8 cellular contexts compared by ENCODE assay signal in genomic region chr17:61408151-61409041, GRCh38. TPM values are rescaled to one million over a fixed set of nuclear protein-coding genes. Genes with fewer than 3 reads are reported as not detected.
A peak's percentile ranks its signal among the peaks of the same experiment; 100 is the strongest.
DNase-seq lines count a peak whose midpoint lies in the region; ATAC-seq and TF ChIP-seq lines count a peak whose summit lies in the region.

No MANE protein-coding gene starts in this region.

- H3K9me3 Mint-ChIP-seq in CD8-positive, alpha-beta memory T cell, result no peaks in the 10 kb centered on the region

- ATAC-seq in GM18867 (IDR thresholded peaks at IDR 0.05; ENCODE audit: unreplicated experiment), result no peak
- ATAC-seq in GM19452 (IDR thresholded peaks at IDR 0.05; ENCODE audit: unreplicated experiment), result no peak

- peaks cover 49 to 60% of the 10 kb centered on the region in 2 donors for H3K27me3 Mint-ChIP-seq in CD8-positive, alpha-beta memory T cell

- no peak for TF ChIP-seq POLR2A in Peyer's patch (IDR thresholded peaks at IDR 0.05)

- no peaks in the 10 kb centered on the region for H3K9me3 ChIP-seq in CD8-positive, alpha-beta memory T cell (ENCODE audit: low read length)
- H3K9me3 ChIP-seq in Peyer's patch, result no peaks in the 10 kb centered on the region

- intact Hi-C loops in posterior cingulate gyrus (cut with DNase I), result no loop called here

- POLR2A ChIA-PET in CD8-positive, alpha-beta memory T cell (lab: Charles Lee), result no interaction called here

- peak overlapping the region in 1 of 8 donors; percentile 50 for H3K27ac Mint-ChIP-seq in CD8-positive, alpha-beta memory T cell

- peaks cover 27 to 53% (median 29%) of the 10 kb centered on the region in 3 donors for H3K4me1 Mint-ChIP-seq in CD8-positive, alpha-beta memory T cell

- no peak overlapping the region for H3K27ac ChIP-seq in CD8-positive, alpha-beta memory T cell (ENCODE audit: low read depth, low read length)
- H3K27ac ChIP-seq in Peyer's patch, result peak overlapping the region in 2 of 4 donors; percentile 26 to 71

- TF ChIP-seq CTCF in Peyer's patch (IDR thresholded peaks at IDR 0.05) (no peak), fibroblast of mammary gland (conservative IDR thresholded peaks at IDR 0.05; ENCODE audit: control insufficient read depth, insufficient read depth, low read depth, low read length) (no peak)

- H3K27me3 ChIP-seq in CD8-positive, alpha-beta memory T cell (ENCODE audit: insufficient read depth, low read length, poor library complexity, severe bottlenecking), result peaks cover 58% of the 10 kb centered on the region
- H3K27me3 ChIP-seq in Peyer's patch, result peaks cover 0 to 38% of the 10 kb centered on the region in 2 donors

- no peak overlapping the region for H3K4me3 ChIP-seq in CD8-positive, alpha-beta memory T cell (ENCODE audit: low read length)
- H3K4me3 ChIP-seq in Peyer's patch, result peak overlapping the region in 1 of 4 donors; percentile 50
- H3K4me3 ChIP-seq in fibroblast of mammary gland (ENCODE audit: control insufficient read depth, low read depth, low read length), result peak overlapping the region; percentile 0

- peaks cover 26% of the 10 kb centered on the region for H3K4me1 ChIP-seq in CD8-positive, alpha-beta memory T cell (ENCODE audit: insufficient read depth, low read length)
- H3K4me1 ChIP-seq in Peyer's patch, result peaks cover 0 to 63% (median 38%) of the 10 kb centered on the region in 4 donors

- no peaks in the 10 kb centered on the region for H3K36me3 Mint-ChIP-seq in CD8-positive, alpha-beta memory T cell

- H3K36me3 ChIP-seq in CD8-positive, alpha-beta memory T cell (ENCODE audit: insufficient read depth, low read length), result no peaks in the 10 kb centered on the region
- H3K36me3 ChIP-seq in Peyer's patch, result no peaks in the 10 kb centered on the region

- DNase-seq in CD8-positive, alpha-beta memory T cell, result peak in 1 of 5 donors; percentile 42
- DNase-seq in Peyer's patch, result peak in 2 of 3 donors; percentile 37 to 44
- no peak for DNase-seq in fibroblast of mammary gland (ENCODE audit: low read depth)
- peak in 6 of 10 donors; percentile 7 to 71 (median 42) for DNase-seq in posterior cingulate gyrus
- DNase-seq in GOT3 (lab: John Stamatoyannopoulos, UW), result no peak
- DNase-seq in cerebellar nuclear complex (lab: John Stamatoyannopoulos, UW), result no peak

- CTCF ChIA-PET in CD8-positive, alpha-beta memory T cell (lab: Charles Lee), result interaction anchor here (1.4 kb wide), 1 partner anchor 8 kb away, joined by 3 read pairs; no protein-coding TSS in a partner anchor

- peak overlapping the region; percentile 36 to 75 (median 67) for H3K4me3 Mint-ChIP-seq in CD8-positive, alpha-beta memory T cell

RNA-seq across cellular contexts. Expression of gene TBX2, which starts 8.8 kb away (rescaled TPM):
- total RNA-seq in CD8-positive, alpha-beta memory T cell, result under 1 TPM; 0.11 to 0.13 TPM
- polyA plus RNA-seq in CD8-positive, alpha-beta memory T cell, result not detected
- total RNA-seq in Peyer's patch, result 10 to 100 TPM in 1 of 4 donors, 1 to 10 TPM in 3; 2.3 to 31.4 (median 8.2) TPM

RNA-seq across cellular contexts. Expression of gene TBX4, which starts 43.8 kb away (rescaled TPM):
- total RNA-seq in CD8-positive, alpha-beta memory T cell, result not detected
- not detected for polyA plus RNA-seq in CD8-positive, alpha-beta memory T cell
- total RNA-seq in Peyer's patch, result not detected

Comparison
In these comparisons a context has a peak if more than half of its experiments do, and no peak if none do; other contexts are left out.
1. DNase-seq: peak in Peyer's patch (2 of 3) and posterior cingulate gyrus (6 of 10); none in fibroblast of mammary gland (single experiment), GOT3 (single experiment) and cerebellar nuclear complex (0 of 2).